Comparison of ENCODE assay signal across 8 cellular contexts in genomic region chr17:42121066-42121769, GRCh38. TPM values are rescaled to one million over a fixed set of nuclear protein-coding genes. Genes with fewer than 3 reads are reported as not detected.
DNase-seq lines count a peak whose midpoint lies in the region; ATAC-seq and TF ChIP-seq lines count a peak whose summit lies in the region.

TSS of gene KAT2A (minus strand) at chr17:42121367. CDS start at chr17:42121304, 63 bp downstream.

- peak; percentile 64 for ATAC-seq in HG02970 (IDR thresholded peaks at IDR 0.05; ENCODE audit: low FRiP score, unreplicated experiment)
- ATAC-seq in left lung, result peak; percentile 90
- ATAC-seq in GM19395 (IDR thresholded peaks at IDR 0.05; ENCODE audit: unreplicated experiment), result no peak

- peak within 1 kb of the TSS; percentile 26 to 73 for H3K27ac ChIP-seq in left lung

- H3K9me3 ChIP-seq in left lung, result no peaks in the 10 kb centered on the region

- no peak for TF ChIP-seq CTCF in GM12864 (IDR thresholded peaks at IDR 0.05; ENCODE audit: low read depth, low read length, missing control alignments)
- TF ChIP-seq CTCF in left lung (IDR thresholded peaks at IDR 0.05), result no peak

- H3K27me3 ChIP-seq in left lung, result no peaks in the 10 kb centered on the region

- peak; percentile 48 for DNase-seq in GM12864 (ENCODE audit: low read depth)
- peak; percentile 79 for DNase-seq in NCI-H510A treated with DMSO at 0.1 percent for 48 hours (lab: John Stamatoyannopoulos, UW)
- DNase-seq in activated CD4-positive, alpha-beta T cell treated with anti-CD3 and anti-CD28 coated beads, Interleukin-2, amount 50 U/mL, for 1 hour, result peak; percentile 73
- peak; percentile 57 for DNase-seq in dedifferentiated amniotic fluid mesenchymal stem cell (ENCODE audit: extremely low spot score)
- peak; percentile 85 to 94 for DNase-seq in left lung
- peak; percentile 80 to 83 for DNase-seq in stimulated activated CD4-positive, alpha-beta T cell treated with anti-CD3 and anti-CD28 coated beads, Interleukin-2, amount 100 ng/mL, for 24 hours

- peak within 1 kb of the TSS; percentile 56 for H3K4me3 ChIP-seq in GM12864 (ENCODE audit: low read depth, low read length)
- peak within 1 kb of the TSS; percentile 70 to 75 for H3K4me3 ChIP-seq in left lung

- intact Hi-C loops in left lung (cut with DNase I), result no loop called here

- H3K4me1 ChIP-seq in left lung, result peaks cover 5 to 37% of the 10 kb centered on the region in 2 donors

- peaks cover 0 to 53% of the 10 kb centered on the region in 2 donors for H3K36me3 ChIP-seq in left lung

RNA-seq across cellular contexts. Expression of gene KAT2A, which starts in this region (rescaled TPM):
- total RNA-seq in left lung, result 10 to 100 TPM; 39.9 to 46.8 TPM
